8 cellular contexts compared by ENCODE assay signal in the genomic region with DNA sequence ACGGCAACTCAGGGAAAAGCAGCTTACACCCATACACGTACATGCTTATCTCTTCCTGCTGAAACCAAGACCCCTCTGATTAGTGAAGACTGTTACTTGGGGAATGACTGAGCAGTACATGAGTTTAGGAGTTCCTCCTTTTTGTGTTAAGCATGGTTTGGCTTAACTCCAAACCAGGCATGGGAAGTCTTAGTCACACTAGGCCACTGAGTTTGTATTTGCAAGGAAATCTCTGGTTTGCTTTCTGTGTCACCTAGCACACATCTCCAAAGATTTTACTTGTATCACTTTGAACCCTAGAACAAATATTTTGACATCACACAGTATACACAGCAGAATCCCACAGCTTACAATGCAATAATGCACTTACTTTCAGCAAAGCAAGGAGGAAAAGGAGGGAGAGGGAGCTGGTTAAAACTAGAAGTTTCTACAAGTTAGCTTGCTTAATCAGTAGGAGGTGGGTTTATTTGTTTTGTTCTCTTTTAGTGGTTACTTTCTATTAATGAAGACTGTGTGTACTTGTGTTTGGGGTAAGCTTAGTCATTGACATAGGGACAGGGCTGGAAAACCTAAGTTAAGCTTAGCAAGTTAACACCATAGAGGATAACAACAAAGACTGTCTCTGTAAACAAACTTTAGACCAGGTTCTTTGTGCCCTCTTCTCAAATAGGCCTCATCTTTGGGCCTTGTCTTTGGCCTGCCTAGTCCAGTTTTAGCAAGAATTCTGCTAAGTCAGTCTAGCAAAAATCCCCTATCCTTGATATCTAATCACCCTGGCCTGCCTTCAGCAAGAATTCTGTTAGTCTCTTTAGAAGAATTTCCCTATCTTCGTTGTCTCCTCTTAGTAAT.
DNase-seq lines count a peak whose midpoint lies in the region; ATAC-seq, FAIRE-seq and TF ChIP-seq lines count a peak whose summit lies in the region.

No MANE protein-coding gene starts in this region.

- no peaks in the 10 kb centered on the region for H3K79me2 ChIP-seq in PC-3 (ENCODE audit: low read length)
- H3K79me2 ChIP-seq in endothelial cell of umbilical vein (ENCODE audit: control insufficient read depth, insufficient read depth, low read length) = peaks cover 26% of the 10 kb centered on the region

- peaks cover 35% of the 10 kb centered on the region for H3K4me1 ChIP-seq in PC-3 (ENCODE audit: insufficient read depth, low read length)
- H3K4me1 ChIP-seq in endothelial cell of umbilical vein (ENCODE audit: control insufficient read depth, extremely low read depth, insufficient read depth, low read length) = peaks cover 44% of the 10 kb centered on the region

- ATAC-seq in HG02678 (IDR thresholded peaks at IDR 0.05; ENCODE audit: unreplicated experiment) (peak; percentile 71), PC-3 (peak; percentile 92), omental fat pad (ENCODE audit: low FRiP score) (peak; percentile 65), HG03045 (IDR thresholded peaks at IDR 0.05; ENCODE audit: unreplicated experiment) (no peak)

- H3K9me1 ChIP-seq in endothelial cell of umbilical vein (replicated peaks; ENCODE audit: control insufficient read depth, extremely low read depth, insufficient read depth, low read length) = no peaks in the 10 kb centered on the region

- no peaks in the 10 kb centered on the region for H3K9me3 ChIP-seq in PC-3 (ENCODE audit: low read length)
- H3K9me3 ChIP-seq in endothelial cell of umbilical vein (replicated peaks; ENCODE audit: control insufficient read depth, insufficient read depth, low read length) = no peaks in the 10 kb centered on the region

- H3K27ac ChIP-seq in PC-3 (ENCODE audit: low read length) (peak overlapping the region; percentile 80), endothelial cell of umbilical vein (ENCODE audit: insufficient read depth, low read depth, low read length) (peak overlapping the region; percentile 82)

- H2AFZ ChIP-seq in PC-3 (ENCODE audit: low read length) (no peak overlapping the region), endothelial cell of umbilical vein (ENCODE audit: low read depth, low read length) (no peak overlapping the region)

- no peak for TF ChIP-seq POLR2A in endothelial cell of umbilical vein (IDR thresholded peaks at IDR 0.05; ENCODE audit: low read depth, low read length)

- H3K4me2 ChIP-seq in PC-3 (ENCODE audit: low read length) (peak overlapping the region; percentile 49), endothelial cell of umbilical vein (ENCODE audit: insufficient read depth, low read length) (peak overlapping the region; percentile 40)

- H3K36me3 ChIP-seq in PC-3 (ENCODE audit: low read depth, low read length) (no peaks in the 10 kb centered on the region), endothelial cell of umbilical vein (ENCODE audit: control insufficient read depth in 2 of 2, extremely low read depth in 1 of 2, insufficient read depth in 2 of 2, low read length in 2 of 2) (peaks cover 9 to 11% of the 10 kb centered on the region in 2 experiments)

- POLR2A ChIA-PET in PC-3 (lab: Charles Lee; ENCODE audit: unreplicated experiment) (interaction anchor here (0.7 kb wide), 1 partner anchor 22 kb away, joined by 4 read pairs; no protein-coding TSS in a partner anchor), endothelial cell of umbilical vein (lab: Charles Lee) (interaction anchor here (0.6 to 1.0 kb wide), 2 partner anchors 33 to 368 kb away, joined by 5 to 8 read pairs; no protein-coding TSS in a partner anchor)

- H4K20me1 ChIP-seq in PC-3 (ENCODE audit: low read length) (no peaks in the 10 kb centered on the region), endothelial cell of umbilical vein (replicated peaks; ENCODE audit: control insufficient read depth, extremely low read depth, insufficient read depth, low read length) (no peaks in the 10 kb centered on the region)

- TF ChIP-seq CTCF in PC-3 (conservative IDR thresholded peaks at IDR 0.05; ENCODE audit: low read depth, low read length) (no peak), endothelial cell of umbilical vein (IDR thresholded peaks at IDR 0.05; ENCODE audit: extremely low read depth in 1 of 2, insufficient read depth in 1 of 2, low read depth in 1 of 2, low read length in 2 of 2) (no peak), omental fat pad (IDR thresholded peaks at IDR 0.05) (no peak)

- H3K27me3 ChIP-seq in PC-3 (ENCODE audit: low read length) (no peaks in the 10 kb centered on the region), endothelial cell of umbilical vein (ENCODE audit: control insufficient read depth in 2 of 2, insufficient read depth in 2 of 2, low read length in 2 of 2) (no peaks in the 10 kb centered on the region)

- FAIRE-seq in endothelial cell of umbilical vein (lab: Jason Lieb, UNC) = peak; percentile 94

- H3K4me3 ChIP-seq in PC-3 (ENCODE audit: low read length) (no peak overlapping the region), endothelial cell of umbilical vein (replicated peaks in 1 of 3; ENCODE audit: insufficient read depth in 1 of 3, low read depth in 1 of 3, low read length in 3 of 3) (no peak overlapping the region)

- DNase-seq in GM04503 (ENCODE audit: low read depth) (peak; percentile 84), PC-3 (peak; percentile 97), endothelial cell of umbilical vein (ENCODE audit: low read depth, low spot score) (peak; percentile 97), omental fat pad (ENCODE audit: low spot score) (peak; percentile 31), iPS-NIHi7 (ENCODE audit: extremely low spot score) (no peak), mesenteric fat pad (ENCODE audit: low spot score) (no peak)

- H3K9ac ChIP-seq in PC-3 (ENCODE audit: low read length) = peak overlapping the region; percentile 25; the same call in 1 of the 2 replicates
- H3K9ac ChIP-seq in endothelial cell of umbilical vein (replicated peaks; ENCODE audit: extremely low read depth, insufficient read depth, low read length) = peak overlapping the region; percentile 63

- no peaks in the 10 kb centered on the region for H3F3A ChIP-seq in PC-3 (ENCODE audit: low read length, unreplicated experiment)

- H3K9me2 ChIP-seq in PC-3 (replicated peaks; ENCODE audit: low read length) = no peaks in the 10 kb centered on the region

- dilution Hi-C loops in endothelial cell of umbilical vein (cut with MboI; ENCODE audit: extremely low pct_ligation_motif_present, low sequenced_read_pairs) = no loop called here

- CTCF ChIA-PET in PC-3 (lab: Charles Lee) = interaction anchor here (1.0 kb wide), 1 partner anchor 263 kb away, joined by 3 read pairs; no protein-coding TSS in a partner anchor
- CTCF ChIA-PET in endothelial cell of umbilical vein (lab: Charles Lee) = interaction anchor here (0.7 to 3.8 kb wide), 16 partner anchors 8 to 339 kb away, joined by 3 to 15 read pairs (median 5); no protein-coding TSS in a partner anchor

- BruUV-seq in PC-3 (replicated peaks; lab: Mats Ljungman, UMichigan) (no TSS peak), endothelial cell of umbilical vein (replicated peaks; lab: Mats Ljungman, UMichigan) (no TSS peak)

- intact Hi-C loops in PC-3 (cut with micrococcal nuclease) = loop anchor here (1.0 to 5.0 kb wide), 9 partner anchors 43 to 357 kb away; a partner anchor contains a TSS
- intact Hi-C loops in endothelial cell of umbilical vein (cut with micrococcal nuclease) = loop anchor here (1.0 to 2.0 kb wide), 3 partner anchors 55 to 358 kb away; a partner anchor contains a TSS

TF ChIP-seq in endothelial cell of umbilical vein, 7 proteins besides CTCF, POLR2A, EP300 and RAD21:
- TF ChIP-seq POLR2AphosphoS5 (IDR thresholded peaks at IDR 0.05; ENCODE audit: insufficient read depth, low read depth, low read length) (peak; percentile 70), GATA2 (IDR thresholded peaks at IDR 0.05; ENCODE audit: insufficient read depth, insufficient read length, low read depth, low read length) (peak; percentile 78), JUN (IDR thresholded peaks at IDR 0.05; ENCODE audit: borderline replicate concordance, insufficient read depth, insufficient read length, low read depth) (peak; percentile 79), EZH2 (IDR thresholded peaks at IDR 0.05; ENCODE audit: borderline replicate concordance, low read depth, low read length, severe bottlenecking) (no peak), MYC (IDR thresholded peaks at IDR 0.05; ENCODE audit: low read depth, low read length) (peak; percentile 42), FOS (IDR thresholded peaks at IDR 0.05; ENCODE audit: borderline replicate concordance, insufficient read depth, low read length) (peak; percentile 82)
- TF ChIP-seq, protein P1, sequence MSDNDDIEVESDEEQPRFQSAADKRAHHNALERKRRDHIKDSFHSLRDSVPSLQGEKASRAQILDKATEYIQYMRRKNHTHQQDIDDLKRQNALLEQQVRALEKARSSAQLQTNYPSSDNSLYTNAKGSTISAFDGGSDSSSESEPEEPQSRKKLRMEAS (IDR thresholded peaks at IDR 0.05; ENCODE audit: insufficient read depth, insufficient read length) = no peak

Comparison
In these comparisons a context has a peak if more than half of its experiments do, and no peak if none do; other contexts are left out.
1. DNase-seq: peak in GM04503 (single experiment), PC-3 (single experiment), endothelial cell of umbilical vein (single experiment) and omental fat pad (single experiment); none in iPS-NIHi7 (single experiment) and mesenteric fat pad (single experiment).